In the genomic region with DNA sequence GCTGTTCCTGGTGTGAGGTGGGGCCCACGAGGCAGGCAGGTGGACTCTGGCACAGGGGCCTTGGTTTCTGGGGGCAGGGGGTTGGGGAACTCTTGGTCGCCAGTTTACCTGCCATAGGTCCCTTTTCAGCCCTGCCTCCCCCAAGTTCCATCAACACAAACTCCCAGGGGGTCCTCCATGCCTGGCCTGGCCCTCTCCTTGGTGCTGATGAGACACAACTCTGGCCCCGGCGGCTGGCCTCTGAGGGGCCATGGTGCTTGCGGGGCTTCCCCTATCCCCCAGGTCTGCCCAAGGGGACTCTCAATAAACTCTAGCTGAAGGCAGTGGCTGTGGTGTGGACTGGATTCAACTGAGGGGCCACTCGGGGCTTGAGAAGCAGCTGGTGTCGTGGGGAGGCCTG, we compare ENCODE assay signal across 2 cellular contexts.
TF ChIP-seq lines count a peak whose summit lies in the region.

No MANE protein-coding gene starts in this region.

TF ChIP-seq in GM23338, 12 proteins besides CTCF, POLR2A, EP300 and RAD21 (continued from another document):
- TF ChIP-seq, protein P1, sequence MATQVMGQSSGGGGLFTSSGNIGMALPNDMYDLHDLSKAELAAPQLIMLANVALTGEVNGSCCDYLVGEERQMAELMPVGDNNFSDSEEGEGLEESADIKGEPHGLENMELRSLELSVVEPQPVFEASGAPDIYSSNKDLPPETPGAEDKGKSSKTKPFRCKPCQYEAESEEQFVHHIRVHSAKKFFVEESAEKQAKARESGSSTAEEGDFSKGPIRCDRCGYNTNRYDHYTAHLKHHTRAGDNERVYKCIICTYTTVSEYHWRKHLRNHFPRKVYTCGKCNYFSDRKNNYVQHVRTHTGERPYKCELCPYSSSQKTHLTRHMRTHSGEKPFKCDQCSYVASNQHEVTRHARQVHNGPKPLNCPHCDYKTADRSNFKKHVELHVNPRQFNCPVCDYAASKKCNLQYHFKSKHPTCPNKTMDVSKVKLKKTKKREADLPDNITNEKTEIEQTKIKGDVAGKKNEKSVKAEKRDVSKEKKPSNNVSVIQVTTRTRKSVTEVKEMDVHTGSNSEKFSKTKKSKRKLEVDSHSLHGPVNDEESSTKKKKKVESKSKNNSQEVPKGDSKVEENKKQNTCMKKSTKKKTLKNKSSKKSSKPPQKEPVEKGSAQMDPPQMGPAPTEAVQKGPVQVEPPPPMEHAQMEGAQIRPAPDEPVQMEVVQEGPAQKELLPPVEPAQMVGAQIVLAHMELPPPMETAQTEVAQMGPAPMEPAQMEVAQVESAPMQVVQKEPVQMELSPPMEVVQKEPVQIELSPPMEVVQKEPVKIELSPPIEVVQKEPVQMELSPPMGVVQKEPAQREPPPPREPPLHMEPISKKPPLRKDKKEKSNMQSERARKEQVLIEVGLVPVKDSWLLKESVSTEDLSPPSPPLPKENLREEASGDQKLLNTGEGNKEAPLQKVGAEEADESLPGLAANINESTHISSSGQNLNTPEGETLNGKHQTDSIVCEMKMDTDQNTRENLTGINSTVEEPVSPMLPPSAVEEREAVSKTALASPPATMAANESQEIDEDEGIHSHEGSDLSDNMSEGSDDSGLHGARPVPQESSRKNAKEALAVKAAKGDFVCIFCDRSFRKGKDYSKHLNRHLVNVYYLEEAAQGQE (IDR thresholded peaks at IDR 0.05; ENCODE audit: unreplicated experiment), result peak; percentile 68

TF ChIP-seq in HCT116, 20 proteins besides CTCF, POLR2A, EP300 and RAD21 (continued from another document):
- TF ChIP-seq, protein P1 (IDR thresholded peaks at IDR 0.05; ENCODE audit: low read depth), result peak; percentile 4; the same call in 1 of the 2 replicates
